ENCODE assay signal across 21 cellular contexts in the genomic region with DNA sequence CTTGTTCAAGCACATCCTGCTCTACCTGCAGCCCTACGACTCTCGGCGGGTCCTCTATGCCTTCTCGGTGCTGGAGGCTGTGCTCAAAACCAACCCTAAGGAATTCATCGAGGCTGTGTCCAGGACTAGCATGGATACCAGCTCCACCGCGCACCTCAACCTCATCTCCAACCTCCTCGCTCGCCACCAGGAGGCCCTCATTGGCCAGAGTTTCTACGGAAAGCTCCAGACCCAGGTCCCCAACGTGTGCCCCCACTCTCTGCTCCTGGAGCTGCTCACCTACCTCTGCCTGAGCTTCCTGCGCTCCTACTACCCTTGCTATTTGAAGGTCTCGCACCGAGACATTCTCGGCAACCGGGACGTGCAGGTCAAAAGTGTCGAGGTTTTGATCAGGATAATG.
DNase-seq lines count a peak whose midpoint lies in the region; ATAC-seq and TF ChIP-seq lines count a peak whose summit lies in the region.
"Had no signal": no experiment of that assay in that cellular context is flagged by ENCODE, and none has a peak within 500 bp of the region (broad histone marks: within the 10 kb centered on the region; RNA-seq: fewer than 3 reads in every experiment).

No MANE protein-coding gene starts in this region.

- H3K4me3 Mint-ChIP-seq in H9 (no peak overlapping the region), WTC11 (no peak overlapping the region), endothelial cell (ENCODE audit: unreplicated experiment) (no peak overlapping the region)
- H3K4me3 Mint-ChIP-seq: B cell; CD4-positive, alpha-beta T cell had no signal

- H3K9me3 Mint-ChIP-seq in H9 = no peaks in the 10 kb centered on the region
- no peaks in the 10 kb centered on the region for H3K9me3 Mint-ChIP-seq in WTC11
- H3K9me3 Mint-ChIP-seq in endothelial cell (ENCODE audit: unreplicated experiment) = no peaks in the 10 kb centered on the region
- H3K9me3 Mint-ChIP-seq: CD4-positive, alpha-beta T cell had no signal

- peak; percentile 38 for DNase-seq in H9
- peak; percentile 29 for DNase-seq in WTC11 (ENCODE audit: low spot score)
- no peak for DNase-seq in left lobe of liver (ENCODE audit: low spot score)
- no peak for DNase-seq in NCI-H2196 treated with DMSO at 0.1 percent for 48 hours (lab: John Stamatoyannopoulos, UW; ENCODE audit: unreplicated experiment)
- no peak for DNase-seq in foreskin melanocyte
- no peak for DNase-seq in endothelial cell (ENCODE audit: low spot score)
- DNase-seq: DMS79, GDM1, MV-4-11, NCI-H1417, NCI-H2029, NCI-H2171, NCI-H446 treated with DMSO at 0.1 percent for 48 hours, NCI-H82, SHP77 treated with DMSO at 0.1 percent for 48 hours had no signal

- H4K5ac ChIP-seq in H9 (ENCODE audit: insufficient read length, low read depth, low read length) = no peak overlapping the region

- H3K4ac ChIP-seq in H9 (ENCODE audit: low read depth, low read length) = no peak overlapping the region

- H3K23ac ChIP-seq in H9 (ENCODE audit: insufficient read length, low read depth, low read length) = no peak overlapping the region

- H3K56ac ChIP-seq in H9 (ENCODE audit: insufficient read length, low read depth, low read length) = no peak overlapping the region

- no peaks in the 10 kb centered on the region for H3K79me2 ChIP-seq in H9 (ENCODE audit: insufficient read depth, low read length)

- no peak overlapping the region for H2BK12ac ChIP-seq in H9 (ENCODE audit: insufficient read length, low read depth, low read length)

- no peaks in the 10 kb centered on the region for H3K27me3 ChIP-seq in H9 (ENCODE audit: insufficient read depth, low read length)

- H2AFZ ChIP-seq in H9 (ENCODE audit: low read length) = no peak overlapping the region

- H3K4me1 Mint-ChIP-seq in H9 (peaks cover 16 to 35% of the 10 kb centered on the region in 2 experiments), WTC11 (peaks cover 44% of the 10 kb centered on the region), endothelial cell (ENCODE audit: unreplicated experiment) (peaks cover 12% of the 10 kb centered on the region)

- H3K9me3 ChIP-seq in H9 (ENCODE audit: control insufficient read depth, low read depth, low read length) = no peaks in the 10 kb centered on the region
- H3K9me3 ChIP-seq: HAP-1 had no signal

- H2BK20ac ChIP-seq in H9 (ENCODE audit: low read depth, low read length, poor library complexity, severe bottlenecking) = no peak overlapping the region

- H3K27ac ChIP-seq in H9 (ENCODE audit: insufficient read length, low read depth, low read length) = no peak overlapping the region
- H3K27ac ChIP-seq: HL-60 had no signal

- no peak overlapping the region for H3T11ph ChIP-seq in H9 (ENCODE audit: low read length)

- TF ChIP-seq CTCF in H9 (conservative IDR thresholded peaks at IDR 0.05) = peak; percentile 41
- no peak for TF ChIP-seq CTCF in WTC11 (IDR thresholded peaks at IDR 0.05)
- TF ChIP-seq CTCF in endothelial cell (IDR thresholded peaks at IDR 0.05; ENCODE audit: unreplicated experiment) = no peak

- H3K18ac ChIP-seq in H9 (ENCODE audit: insufficient read length, low read depth, low read length) = no peak overlapping the region

- H4K8ac ChIP-seq in H9 (replicated peaks; ENCODE audit: insufficient read length, low read depth, low read length) = no peak overlapping the region

- WGBS in H9 (ENCODE audit: extremely low coverage, insufficient read length, low lambda C conversion rate) = no CpG with 5 or more reads among the region's 18 CpGs

- peaks cover 10 to 26% (median 25%) of the 10 kb centered on the region in 3 experiments; a peak in 6 of 7 replicates for H3K36me3 Mint-ChIP-seq in H9 (ENCODE audit: insufficient read depth in 1 of 3, low read depth in 3 of 3)
- H3K36me3 Mint-ChIP-seq in WTC11 = peaks cover 14% of the 10 kb centered on the region; the same call in 1 of the 2 replicates
- peaks cover 7% of the 10 kb centered on the region for H3K36me3 Mint-ChIP-seq in endothelial cell (ENCODE audit: low read depth, unreplicated experiment)

- POLR2A ChIA-PET in WTC11 (lab: Charles Lee) = interaction anchor here (0.8 kb wide), 1 partner anchor 74 kb away, joined by 3 read pairs; no protein-coding TSS in a partner anchor

- peaks cover 3% of the 10 kb centered on the region; the same call in 1 of the 2 replicates for H3K4me1 ChIP-seq in H9 (ENCODE audit: insufficient read depth, low read length)
- H3K4me1 ChIP-seq: HAP-1 had no signal

- H3K27ac Mint-ChIP-seq in H9 = peak overlapping the region; percentile 35 to 81 (median 55); a peak in 1 of 7 replicates
- peak overlapping the region; percentile 36; the same call in 1 of the 2 replicates for H3K27ac Mint-ChIP-seq in WTC11
- no peak overlapping the region for H3K27ac Mint-ChIP-seq in endothelial cell (ENCODE audit: unreplicated experiment)
- H3K27ac Mint-ChIP-seq: B cell; CD4-positive, alpha-beta T cell had no signal

- H3K27me3 Mint-ChIP-seq in H9 (ENCODE audit: low read depth) = no peaks in the 10 kb centered on the region
- no peaks in the 10 kb centered on the region; the same call in 1 of the 2 replicates for H3K27me3 Mint-ChIP-seq in WTC11 (ENCODE audit: low read depth)
- no peaks in the 10 kb centered on the region for H3K27me3 Mint-ChIP-seq in endothelial cell (ENCODE audit: unreplicated experiment)
- H3K27me3 Mint-ChIP-seq: B cell; CD4-positive, alpha-beta T cell had no signal

- H3K9ac ChIP-seq in H9 (ENCODE audit: extremely low read depth, insufficient read length, low read length) = no peak overlapping the region

- H3K4me2 ChIP-seq in H9 (ENCODE audit: insufficient read depth, insufficient read length, low read length) = no peak overlapping the region

- H2BK15ac ChIP-seq in H9 (ENCODE audit: low read depth, low read length) = no peak overlapping the region

- H2BK5ac ChIP-seq in H9 (ENCODE audit: insufficient read length, low read length) = no peak overlapping the region

- ATAC-seq in WTC11 (peak; percentile 53), left lobe of liver (peak; percentile 13), HG03460 (IDR thresholded peaks at IDR 0.05; ENCODE audit: unreplicated experiment) (no peak)
- ATAC-seq: SK-N-SH treated with all-trans-retinoic acid at 6 μM for 48 hours had no signal

- no peak overlapping the region for H4K91ac ChIP-seq in H9 (ENCODE audit: insufficient read length, low read depth, low read length)

- H4K20me1 ChIP-seq in H9 (ENCODE audit: control insufficient read depth, insufficient read depth, insufficient read length) = no peaks in the 10 kb centered on the region

- H3K79me1 ChIP-seq in H9 (ENCODE audit: insufficient read depth, low read depth, low read length, poor library complexity, severe bottlenecking) = no peaks in the 10 kb centered on the region

- H3K14ac ChIP-seq in H9 (ENCODE audit: insufficient read depth, low read length) = no peak overlapping the region; the same call in 1 of the 2 replicates

- CTCF ChIA-PET in WTC11 (lab: Charles Lee) = interaction anchor here (0.8 to 1.9 kb wide), 15 partner anchors 9 to 143 kb away, joined by 3 to 8 read pairs (median 4); a partner anchor contains a TSS

- no peaks in the 10 kb centered on the region for H3K23me2 ChIP-seq in H9 (ENCODE audit: insufficient read length, low read depth, low read length, poor library complexity, severe bottlenecking)

- H2BK120ac ChIP-seq in H9 (ENCODE audit: low read depth, low read length, poor library complexity, severe bottlenecking) = no peak overlapping the region

- H2AK5ac ChIP-seq in H9 (ENCODE audit: insufficient read length, low read length) = no peak overlapping the region

TF ChIP-seq in WTC11, 78 proteins besides CTCF, POLR2A, EP300 and RAD21:
- TF ChIP-seq ZNF416 (CRISPR knock-in tag; IDR thresholded peaks at IDR 0.05) (no peak), FOXK1 (CRISPR knock-in tag; IDR thresholded peaks at IDR 0.05) (no peak), CBFB (CRISPR knock-in tag; IDR thresholded peaks at IDR 0.05; ENCODE audit: low read depth) (no peak), FOXJ3 (CRISPR knock-in tag; IDR thresholded peaks at IDR 0.05; ENCODE audit: borderline replicate concordance) (no peak)

Comparison
In these comparisons a context has a peak if more than half of its experiments do, and no peak if none do; other contexts are left out.
1. DNase-seq: peak in H9 (single experiment) and WTC11 (single experiment); none in left lobe of liver (single experiment), NCI-H2196 treated with DMSO at 0.1 percent for 48 hours (single experiment), foreskin melanocyte (single experiment) and endothelial cell (single experiment).